Comparison of ENCODE assay signal across 23 cellular contexts in the genomic region with DNA sequence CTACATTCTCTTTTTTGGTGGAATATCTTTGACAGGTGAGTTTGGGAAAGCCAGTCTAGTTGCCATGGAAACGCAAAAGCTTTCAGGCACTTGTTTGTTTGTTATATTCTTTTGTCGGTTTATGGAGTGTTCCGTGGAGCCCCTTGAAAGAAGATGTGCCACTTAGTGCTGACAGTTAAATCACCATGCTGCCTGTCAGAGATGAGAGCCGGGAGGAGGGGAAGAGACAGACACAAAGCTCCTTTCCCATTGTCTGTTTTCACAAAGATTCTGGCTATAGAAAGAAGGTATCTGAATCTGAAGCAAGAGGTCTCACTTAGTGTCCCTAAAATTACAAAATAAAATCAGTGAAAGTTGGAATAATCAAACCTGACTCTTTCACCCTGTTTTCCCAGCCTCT.
DNase-seq lines count a peak whose midpoint lies in the region; ATAC-seq, FAIRE-seq and TF ChIP-seq lines count a peak whose summit lies in the region.
"Had no signal": no experiment of that assay in that cellular context is flagged by ENCODE, and none has a peak within 500 bp of the region (broad histone marks: within the 10 kb centered on the region; RNA-seq: fewer than 3 reads in every experiment).

No MANE protein-coding gene starts in this region.

- H3K56ac ChIP-seq in IMR-90 (ENCODE audit: extremely low read depth, insufficient read depth, low read length) = no peak overlapping the region

- no peaks in the 10 kb centered on the region for H3K79me2 ChIP-seq in astrocyte (ENCODE audit: insufficient read depth, low read length)

- H2BK5ac ChIP-seq in IMR-90 (ENCODE audit: low read depth, low read length, poor library complexity, severe bottlenecking) = peak overlapping the region; percentile 80

- H3K27ac ChIP-seq in IMR-90 (ENCODE audit: insufficient read depth, low read length) (no peak overlapping the region), astrocyte (ENCODE audit: low read depth, low read length) (no peak overlapping the region), substantia nigra (ENCODE audit: low read depth, low read length, poor library complexity, severe bottlenecking) (no peak overlapping the region)

- peak overlapping the region; percentile 62; the same call in 1 of the 2 replicates for H3K23ac ChIP-seq in IMR-90 (ENCODE audit: low read depth, low read length)

- H3K27me3 Mint-ChIP-seq in astrocyte (ENCODE audit: low read depth, unreplicated experiment) = no peaks in the 10 kb centered on the region

- no peak for DNase-seq in IMR-90
- DNase-seq in NCI-H1092 treated with DMSO at 0.1 percent for 48 hours (lab: John Stamatoyannopoulos, UW) = peak; percentile 38
- DNase-seq in NCI-H2227 (lab: John Stamatoyannopoulos, UW; ENCODE audit: unreplicated experiment) = peak; percentile 70
- no peak for DNase-seq in astrocyte (ENCODE audit: low read depth)
- no peak for DNase-seq in islet precursor cell
- no peak for DNase-seq in substantia nigra (lab: John Stamatoyannopoulos, UW)
- DNase-seq: ACHN; C1 segment of cervical spinal cord; CD8-positive, alpha-beta memory T cell; DMS79; Karpas-422; NCI-H1048; NCI-H2029 treated with DMSO at 0.1 percent for 48 hours; NCI-H226; NCI-H526; Right ventricle myocardium superior; SW 1271; T-helper 2 cell had no signal

- H3K4me3 Mint-ChIP-seq in astrocyte (ENCODE audit: unreplicated experiment) = no peak overlapping the region
- H3K4me3 Mint-ChIP-seq: CD8-positive, alpha-beta memory T cell had no signal

- H3K4me1 Mint-ChIP-seq in astrocyte (ENCODE audit: low read depth, unreplicated experiment) = peaks cover 18% of the 10 kb centered on the region
- H3K4me1 Mint-ChIP-seq: CD8-positive, alpha-beta memory T cell had no signal

- POLR2A ChIA-PET in IMR-90 (lab: Charles Lee; ENCODE audit: unreplicated experiment) = no interaction called here

- H4K91ac ChIP-seq in IMR-90 (ENCODE audit: insufficient read depth, low read depth, low read length) = no peak overlapping the region; the same call in 1 of the 2 replicates

- H2AFZ ChIP-seq in IMR-90 (replicated peaks; ENCODE audit: low read length, poor library complexity) = no peak overlapping the region
- no peak overlapping the region for H2AFZ ChIP-seq in astrocyte (ENCODE audit: low read depth, low read length)

- H3K36me3 ChIP-seq in IMR-90 (ENCODE audit: control insufficient read depth, insufficient read depth, low read length) (no peaks in the 10 kb centered on the region), astrocyte (ENCODE audit: insufficient read depth, low read length) (no peaks in the 10 kb centered on the region)

- H3K27me3 ChIP-seq in IMR-90 (ENCODE audit: control insufficient read depth, insufficient read depth, low read length) (no peaks in the 10 kb centered on the region), astrocyte (ENCODE audit: insufficient read depth, low read length) (no peaks in the 10 kb centered on the region)

- H3K9ac ChIP-seq in IMR-90 (ENCODE audit: low read depth, low read length) (no peak overlapping the region), astrocyte (ENCODE audit: low read length) (no peak overlapping the region)

- H4K20me1 ChIP-seq in IMR-90 (ENCODE audit: insufficient read depth, low read length) (no peaks in the 10 kb centered on the region), astrocyte (ENCODE audit: insufficient read depth, low read length) (no peaks in the 10 kb centered on the region)

- peak overlapping the region; percentile 71; the same call in 1 of the 2 replicates for H2BK20ac ChIP-seq in IMR-90 (ENCODE audit: low read depth, low read length)

- H3K9me3 Mint-ChIP-seq in astrocyte (ENCODE audit: unreplicated experiment) = no peaks in the 10 kb centered on the region
- H3K9me3 Mint-ChIP-seq: CD8-positive, alpha-beta memory T cell had no signal

- TF ChIP-seq POLR2A in IMR-90 (IDR thresholded peaks at IDR 0.05; ENCODE audit: low read depth, low read length) = no peak

- H3K4me1 ChIP-seq in IMR-90 (ENCODE audit: control insufficient read depth, insufficient read depth, low read length) (peaks cover 18% of the 10 kb centered on the region), astrocyte (ENCODE audit: insufficient read depth, low read length) (peaks cover 6% of the 10 kb centered on the region)

- CTCF ChIA-PET in IMR-90 (lab: Yijun Ruan, JAX) = interaction anchor here (0.7 to 1.3 kb wide), 3 partner anchors 8 to 139 kb away, joined by 3 to 4 read pairs (median 3); no protein-coding TSS in a partner anchor

- no peak for TF ChIP-seq CTCF in IMR-90 (conservative IDR thresholded peaks at IDR 0.05; ENCODE audit: low read depth, low read length)
- no peak for TF ChIP-seq CTCF in astrocyte (IDR thresholded peaks at IDR 0.05; ENCODE audit: insufficient read depth, low read depth, low read length)

- no TSS peak for BruUV-seq in IMR-90 (replicated peaks; lab: Mats Ljungman, UMichigan)

- H3K9me3 ChIP-seq in IMR-90 (ENCODE audit: control insufficient read depth, insufficient read depth, low read length) (no peaks in the 10 kb centered on the region), astrocyte (ENCODE audit: insufficient read depth, low read depth, low read length) (no peaks in the 10 kb centered on the region)

- H4K5ac ChIP-seq in IMR-90 (ENCODE audit: low read depth, low read length) = peak overlapping the region; percentile 79; the same call in 1 of the 2 replicates

- no peak overlapping the region for H2AK9ac ChIP-seq in IMR-90 (replicated peaks; ENCODE audit: low read depth, low read length, poor library complexity)

- H3K79me1 ChIP-seq in IMR-90 (ENCODE audit: low read depth in 1 of 2, low read length in 2 of 2) = peaks cover 17 to 23% of the 10 kb centered on the region in 2 experiments

- peak overlapping the region; percentile 29 for H3K14ac ChIP-seq in IMR-90 (replicated peaks; ENCODE audit: low read depth, low read length)

- FAIRE-seq in astrocyte (lab: Jason Lieb, UNC) = no peak
- FAIRE-seq: GM12892, GM18507, H1 had no signal

- H3K4me3 ChIP-seq in IMR-90 (ENCODE audit: insufficient read depth, low read depth, low read length) (no peak overlapping the region), astrocyte (ENCODE audit: insufficient read depth, low read depth, low read length) (no peak overlapping the region)

- no peak for TF ChIP-seq RAD21 in IMR-90 (IDR thresholded peaks at IDR 0.05; ENCODE audit: low read length)

- dilution Hi-C loops in IMR-90 (cut with HindIII; ENCODE audit: low sequenced_read_pairs, unreplicated experiment) = no loop called here

- in situ Hi-C loops in IMR-90 (cut with MboI; ENCODE audit: low sequenced_read_pairs) = no loop called here

- H2AK5ac ChIP-seq in IMR-90 (ENCODE audit: low read depth, low read length) = no peak overlapping the region

- H3K4ac ChIP-seq in IMR-90 (ENCODE audit: low read depth, low read length) = peak overlapping the region; percentile 94; the same call in 1 of the 2 replicates

- intact Hi-C loops in IMR-90 (cut with micrococcal nuclease) = no loop called here

- ATAC-seq in IMR-90 (ENCODE audit: low read depth) (no peak), HG02678 (IDR thresholded peaks at IDR 0.05; ENCODE audit: unreplicated experiment) (no peak), GM21390 (IDR thresholded peaks at IDR 0.05; ENCODE audit: unreplicated experiment) (no peak)

- no peaks in the 10 kb centered on the region for H3K36me3 Mint-ChIP-seq in astrocyte (ENCODE audit: low read depth, unreplicated experiment)
- H3K36me3 Mint-ChIP-seq: CD8-positive, alpha-beta memory T cell had no signal

- H4K8ac ChIP-seq in IMR-90 (ENCODE audit: low read depth in 2 of 2, low read length in 2 of 2) = peak overlapping the region in 1 of 2 experiments; percentile 93; a peak in 1 of 4 replicates

- peak overlapping the region; percentile 88; the same call in 2 of the 3 replicates for H2BK15ac ChIP-seq in IMR-90 (ENCODE audit: low read depth, low read length)

- H3K9me1 ChIP-seq in IMR-90 (ENCODE audit: insufficient read depth, low read length) = 0 out of 2 replicates have a peak, but pooled peaks cover 4% of the 10 kb centered on the region

- WGBS in IMR-90 (ENCODE audit: extremely low coverage in 2 of 2, insufficient read length in 1 of 2), 2 experiments = no CpG with 5 or more reads among the region's 4 CpGs

- H3K4me2 ChIP-seq in IMR-90 (ENCODE audit: low read depth, low read length) (no peak overlapping the region), astrocyte (ENCODE audit: low read length) (no peak overlapping the region)

- peak overlapping the region; percentile 93; the same call in 1 of the 2 replicates for H3K18ac ChIP-seq in IMR-90 (ENCODE audit: low read depth, low read length)

- H3K27ac Mint-ChIP-seq in astrocyte (ENCODE audit: unreplicated experiment) = peak overlapping the region; percentile 1
- H3K27ac Mint-ChIP-seq: CD8-positive, alpha-beta memory T cell had no signal

- H2BK120ac ChIP-seq in IMR-90 (ENCODE audit: low read depth, low read length) = peak overlapping the region; percentile 73

TF ChIP-seq in IMR-90, 13 proteins besides CTCF, POLR2A, EP300 and RAD21:
- TF ChIP-seq SMC3 (IDR thresholded peaks at IDR 0.05; ENCODE audit: low read depth, low read length) (no peak), NFE2L2 (IDR thresholded peaks at IDR 0.05; ENCODE audit: low read depth, low read length) (no peak), RCOR1 (IDR thresholded peaks at IDR 0.05; ENCODE audit: insufficient replicate concordance, low read length) (no peak), CEBPB (IDR thresholded peaks at IDR 0.05; ENCODE audit: low read depth, low read length) (no peak), MAFK (IDR thresholded peaks at IDR 0.05; ENCODE audit: low read depth, low read length) (no peak), BHLHE40 (IDR thresholded peaks at IDR 0.05; ENCODE audit: low read depth, low read length) (no peak), MXI1 (IDR thresholded peaks at IDR 0.05; ENCODE audit: borderline replicate concordance, low read depth, low read length) (no peak), MAZ (IDR thresholded peaks at IDR 0.05; ENCODE audit: borderline replicate concordance, low read depth, low read length) (no peak)
- TF ChIP-seq, protein P1, sequence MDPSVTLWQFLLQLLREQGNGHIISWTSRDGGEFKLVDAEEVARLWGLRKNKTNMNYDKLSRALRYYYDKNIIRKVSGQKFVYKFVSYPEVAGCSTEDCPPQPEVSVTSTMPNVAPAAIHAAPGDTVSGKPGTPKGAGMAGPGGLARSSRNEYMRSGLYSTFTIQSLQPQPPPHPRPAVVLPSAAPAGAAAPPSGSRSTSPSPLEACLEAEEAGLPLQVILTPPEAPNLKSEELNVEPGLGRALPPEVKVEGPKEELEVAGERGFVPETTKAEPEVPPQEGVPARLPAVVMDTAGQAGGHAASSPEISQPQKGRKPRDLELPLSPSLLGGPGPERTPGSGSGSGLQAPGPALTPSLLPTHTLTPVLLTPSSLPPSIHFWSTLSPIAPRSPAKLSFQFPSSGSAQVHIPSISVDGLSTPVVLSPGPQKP (IDR thresholded peaks at IDR 0.05; ENCODE audit: borderline replicate concordance, low read depth, low read length) = no peak

Comparison
In these comparisons a context has a peak if more than half of its experiments do, and no peak if none do; other contexts are left out.
1. DNase-seq: peak in NCI-H1092 treated with DMSO at 0.1 percent for 48 hours (single experiment) and NCI-H2227 (single experiment); none in IMR-90 (single experiment), astrocyte (single experiment), islet precursor cell (single experiment) and substantia nigra (0 of 49).